1 cellular context compared by ENCODE assay signal in the genomic region with DNA sequence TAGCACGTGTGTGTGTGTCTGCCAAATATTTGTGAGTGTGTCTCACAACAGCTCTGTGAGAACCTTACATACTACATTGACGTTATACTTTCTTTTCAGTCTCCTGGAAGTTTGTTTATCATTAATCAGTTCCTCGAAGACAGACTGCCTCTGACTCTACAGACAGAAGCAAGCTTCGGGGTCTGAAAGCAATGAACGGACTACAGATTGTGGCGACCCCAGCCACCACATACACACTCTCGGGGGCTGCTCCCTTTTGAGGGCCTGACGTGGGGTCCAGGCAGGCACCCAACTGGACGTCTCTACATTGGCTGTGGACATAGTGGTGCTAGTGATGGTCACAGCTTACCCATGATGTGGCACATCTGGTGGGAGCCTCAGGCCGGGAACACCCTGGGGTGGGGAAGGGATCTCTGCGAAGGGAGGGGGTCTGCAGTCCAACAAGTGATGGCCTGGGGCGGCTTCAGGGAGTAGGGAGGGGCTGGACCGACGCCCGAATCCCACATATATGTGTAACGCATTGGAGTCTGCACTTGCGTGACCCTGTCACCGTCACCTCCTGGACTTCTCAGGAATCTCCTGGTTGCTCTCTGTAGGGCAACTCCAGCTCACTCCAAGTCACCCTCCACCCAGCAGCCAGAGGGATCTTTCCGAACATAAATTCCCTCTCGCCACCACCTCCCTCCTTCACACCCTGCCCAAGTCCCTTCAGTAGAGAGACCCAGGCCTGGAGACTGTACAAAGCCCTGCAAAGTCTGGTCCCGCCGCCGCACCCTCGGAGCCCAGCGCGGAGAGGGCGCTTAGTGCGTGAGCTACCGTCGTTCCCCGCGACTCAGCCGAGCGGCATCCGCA.
TF ChIP-seq lines count a peak whose summit lies in the region.

No MANE protein-coding gene starts in this region.

TF ChIP-seq in GM23338, 12 proteins besides CTCF, POLR2A, EP300 and RAD21:
- TF ChIP-seq EZH2 (IDR thresholded peaks at IDR 0.05; ENCODE audit: low read depth, unreplicated experiment): peak; percentile 53
- TF ChIP-seq JUNB (IDR thresholded peaks at IDR 0.05; ENCODE audit: unreplicated experiment): no peak
- TF ChIP-seq, protein P1, sequence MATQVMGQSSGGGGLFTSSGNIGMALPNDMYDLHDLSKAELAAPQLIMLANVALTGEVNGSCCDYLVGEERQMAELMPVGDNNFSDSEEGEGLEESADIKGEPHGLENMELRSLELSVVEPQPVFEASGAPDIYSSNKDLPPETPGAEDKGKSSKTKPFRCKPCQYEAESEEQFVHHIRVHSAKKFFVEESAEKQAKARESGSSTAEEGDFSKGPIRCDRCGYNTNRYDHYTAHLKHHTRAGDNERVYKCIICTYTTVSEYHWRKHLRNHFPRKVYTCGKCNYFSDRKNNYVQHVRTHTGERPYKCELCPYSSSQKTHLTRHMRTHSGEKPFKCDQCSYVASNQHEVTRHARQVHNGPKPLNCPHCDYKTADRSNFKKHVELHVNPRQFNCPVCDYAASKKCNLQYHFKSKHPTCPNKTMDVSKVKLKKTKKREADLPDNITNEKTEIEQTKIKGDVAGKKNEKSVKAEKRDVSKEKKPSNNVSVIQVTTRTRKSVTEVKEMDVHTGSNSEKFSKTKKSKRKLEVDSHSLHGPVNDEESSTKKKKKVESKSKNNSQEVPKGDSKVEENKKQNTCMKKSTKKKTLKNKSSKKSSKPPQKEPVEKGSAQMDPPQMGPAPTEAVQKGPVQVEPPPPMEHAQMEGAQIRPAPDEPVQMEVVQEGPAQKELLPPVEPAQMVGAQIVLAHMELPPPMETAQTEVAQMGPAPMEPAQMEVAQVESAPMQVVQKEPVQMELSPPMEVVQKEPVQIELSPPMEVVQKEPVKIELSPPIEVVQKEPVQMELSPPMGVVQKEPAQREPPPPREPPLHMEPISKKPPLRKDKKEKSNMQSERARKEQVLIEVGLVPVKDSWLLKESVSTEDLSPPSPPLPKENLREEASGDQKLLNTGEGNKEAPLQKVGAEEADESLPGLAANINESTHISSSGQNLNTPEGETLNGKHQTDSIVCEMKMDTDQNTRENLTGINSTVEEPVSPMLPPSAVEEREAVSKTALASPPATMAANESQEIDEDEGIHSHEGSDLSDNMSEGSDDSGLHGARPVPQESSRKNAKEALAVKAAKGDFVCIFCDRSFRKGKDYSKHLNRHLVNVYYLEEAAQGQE (IDR thresholded peaks at IDR 0.05; ENCODE audit: unreplicated experiment): no peak
- TF ChIP-seq ZNF331 (CRISPR knock-in tag; IDR thresholded peaks at IDR 0.05; ENCODE audit: low read depth): no peak
- TF ChIP-seq EZH2phosphoT487 (IDR thresholded peaks at IDR 0.05; ENCODE audit: unreplicated experiment): no peak
- TF ChIP-seq CREB1 (CRISPR knock-in tag; IDR thresholded peaks at IDR 0.05; ENCODE audit: low read depth): no peak
